ENCODE assay signal across 8 cellular contexts in genomic region chr16:24041834-24042631, GRCh38.
DNase-seq lines count a peak whose midpoint lies in the region; ATAC-seq and TF ChIP-seq lines count a peak whose summit lies in the region.

No MANE protein-coding gene starts in this region.

- intact Hi-C loops in naive thymus-derived CD4-positive, alpha-beta T cell (cut with micrococcal nuclease): loop anchor here (1.0 to 10.0 kb wide), 3 partner anchors 113 to 462 kb away; no protein-coding TSS in a partner anchor

- no peak overlapping the region for H3K27ac Mint-ChIP-seq in naive thymus-derived CD4-positive, alpha-beta T cell
- no peak overlapping the region for H3K27ac Mint-ChIP-seq in stimulated activated effector memory CD8-positive, alpha-beta T cell treated with anti-CD3 and anti-CD28 coated beads, Interleukin-12 subunit alpha, Interleukin-12 subunit beta, amount 100 ng/mL, for 72 hours

- no peaks in the 10 kb centered on the region for H3K27me3 ChIP-seq in naive thymus-derived CD4-positive, alpha-beta T cell (ENCODE audit: control insufficient read depth in 2 of 2, insufficient read depth in 2 of 2, low read length in 2 of 2)

- peak; percentile 67 for ATAC-seq in HG03432 (IDR thresholded peaks at IDR 0.05; ENCODE audit: unreplicated experiment)
- peak; percentile 96 for ATAC-seq in naive thymus-derived CD4-positive, alpha-beta T cell
- peak; percentile 100 for ATAC-seq in stimulated activated effector memory CD8-positive, alpha-beta T cell treated with anti-CD3 and anti-CD28 coated beads, Interleukin-12 subunit alpha, Interleukin-12 subunit beta, amount 100 ng/mL, for 72 hours
- no peak for ATAC-seq in GM21526 (IDR thresholded peaks at IDR 0.05; ENCODE audit: low FRiP score, unreplicated experiment)

- H3K4me3 ChIP-seq in GM12865 (ENCODE audit: low read depth, low read length): no peak overlapping the region
- H3K4me3 ChIP-seq in epithelial cell of proximal tubule (ENCODE audit: low read depth, low read length): no peak overlapping the region
- no peak overlapping the region for H3K4me3 ChIP-seq in naive thymus-derived CD4-positive, alpha-beta T cell (ENCODE audit: low read length)

- peaks cover 0 to 24% (median 5%) of the 10 kb centered on the region in 7 donors for H3K4me1 Mint-ChIP-seq in naive thymus-derived CD4-positive, alpha-beta T cell
- peaks cover 19% of the 10 kb centered on the region for H3K4me1 Mint-ChIP-seq in stimulated activated effector memory CD8-positive, alpha-beta T cell treated with anti-CD3 and anti-CD28 coated beads, Interleukin-12 subunit alpha, Interleukin-12 subunit beta, amount 100 ng/mL, for 72 hours

- peak overlapping the region in 1 of 10 donors; percentile 21 for H3K4me3 Mint-ChIP-seq in naive thymus-derived CD4-positive, alpha-beta T cell
- no peak overlapping the region for H3K4me3 Mint-ChIP-seq in stimulated activated effector memory CD8-positive, alpha-beta T cell treated with anti-CD3 and anti-CD28 coated beads, Interleukin-12 subunit alpha, Interleukin-12 subunit beta, amount 100 ng/mL, for 72 hours

- DNase-seq in GM12865 (ENCODE audit: low read depth) (peak; percentile 82), NOMO-1 treated with DMSO at 0.1 percent for 48 hours (lab: John Stamatoyannopoulos, UW; ENCODE audit: unreplicated experiment) (peak; percentile 60), epithelial cell of proximal tubule (ENCODE audit: low read depth) (peak; percentile 7)
- DNase-seq in activated CD8-positive, alpha-beta memory T cell treated with anti-CD3 and anti-CD28 coated beads for 4 hours (ENCODE audit: low read depth in 2 of 2): peak; percentile 53 to 62
- DNase-seq in naive thymus-derived CD4-positive, alpha-beta T cell: peak; percentile 37 to 78 (median 62)
- peak; percentile 80 to 92 for DNase-seq in stimulated activated effector memory CD8-positive, alpha-beta T cell treated with anti-CD3 and anti-CD28 coated beads, Interleukin-12 subunit alpha, Interleukin-12 subunit beta, amount 100 ng/mL, for 72 hours (ENCODE audit: low spot score in 2 of 2)

- CTCF ChIA-PET in naive thymus-derived CD4-positive, alpha-beta T cell (lab: Charles Lee): interaction anchor here (0.6 to 9.2 kb wide), 10 partner anchors 12 to 853 kb away, joined by 3 to 138 read pairs (median 4); no protein-coding TSS in a partner anchor

- TF ChIP-seq CTCF in GM12865 (IDR thresholded peaks at IDR 0.05; ENCODE audit: insufficient read depth, low read depth, low read length, missing control alignments) (peak; percentile 77), epithelial cell of proximal tubule (conservative IDR thresholded peaks at IDR 0.05; ENCODE audit: low read depth, low read length) (peak; percentile 78)

- H3K9me3 ChIP-seq in naive thymus-derived CD4-positive, alpha-beta T cell (ENCODE audit: control insufficient read depth in 2 of 3, low read length in 3 of 3): no peaks in the 10 kb centered on the region

- H3K27ac ChIP-seq in naive thymus-derived CD4-positive, alpha-beta T cell (ENCODE audit: low read depth, low read length): no peak overlapping the region

- peaks cover 5 to 37% (median 10%) of the 10 kb centered on the region in 5 donors for H3K36me3 Mint-ChIP-seq in naive thymus-derived CD4-positive, alpha-beta T cell
- H3K36me3 Mint-ChIP-seq in stimulated activated effector memory CD8-positive, alpha-beta T cell treated with anti-CD3 and anti-CD28 coated beads, Interleukin-12 subunit alpha, Interleukin-12 subunit beta, amount 100 ng/mL, for 72 hours: peaks cover 60% of the 10 kb centered on the region

- H3K36me3 ChIP-seq in naive thymus-derived CD4-positive, alpha-beta T cell (ENCODE audit: control insufficient read depth in 2 of 3, insufficient read depth in 3 of 3, low read length in 3 of 3): peaks cover 0 to 21% (median 5%) of the 10 kb centered on the region in 3 experiments

- H3K4me1 ChIP-seq in naive thymus-derived CD4-positive, alpha-beta T cell (ENCODE audit: control insufficient read depth in 2 of 2, insufficient read depth in 2 of 2, low read length in 2 of 2): no peaks in the 10 kb centered on the region

- H3K27me3 Mint-ChIP-seq in naive thymus-derived CD4-positive, alpha-beta T cell: no peaks in the 10 kb centered on the region

- POLR2A ChIA-PET in naive thymus-derived CD4-positive, alpha-beta T cell (lab: Charles Lee): no interaction called here

- no peaks in the 10 kb centered on the region for H3K9me3 Mint-ChIP-seq in naive thymus-derived CD4-positive, alpha-beta T cell
- H3K9me3 Mint-ChIP-seq in stimulated activated effector memory CD8-positive, alpha-beta T cell treated with anti-CD3 and anti-CD28 coated beads, Interleukin-12 subunit alpha, Interleukin-12 subunit beta, amount 100 ng/mL, for 72 hours: no peaks in the 10 kb centered on the region

Comparison
In these comparisons a context has a peak if more than half of its experiments do, and no peak if none do; other contexts are left out.
1. DNase-seq: peak in every context shown above with its lines; median percentile 86 in stimulated activated effector memory CD8-positive, alpha-beta T cell treated with anti-CD3 and anti-CD28 coated beads, Interleukin-12 subunit alpha, Interleukin-12 subunit beta, amount 100 ng/mL, for 72 hours; 82 in GM12865; 62 in naive thymus-derived CD4-positive, alpha-beta T cell; 60 in NOMO-1 treated with DMSO at 0.1 percent for 48 hours; 58 in activated CD8-positive, alpha-beta memory T cell treated with anti-CD3 and anti-CD28 coated beads for 4 hours; 7 in epithelial cell of proximal tubule.